ENCODE assay signal across 10 cellular contexts in genomic region chr17:75263051-75263450, GRCh38. TPM values are rescaled to one million over a fixed set of nuclear protein-coding genes. Genes with fewer than 3 reads are reported as not detected.
A peak's percentile ranks its signal among the peaks of the same experiment; 100 is the strongest.
DNase-seq lines count a peak whose midpoint lies in the region; ATAC-seq and TF ChIP-seq lines count a peak whose summit lies in the region.
"Had no signal": no experiment of that assay in that cellular context is flagged by ENCODE, and none has a peak within 500 bp of the region (broad histone marks: within the 10 kb centered on the region; RNA-seq: fewer than 3 reads in every experiment).

No MANE protein-coding gene starts in this region.

- peak overlapping the region; percentile 99; the same call in 1 of the 2 replicates for H3K9ac ChIP-seq in iPS-20b (ENCODE audit: low read depth, low read length)

- no peak overlapping the region for H3K27ac ChIP-seq in iPS-20b (ENCODE audit: low read length)

- peak overlapping the region; percentile 8; the same call in 1 of the 2 replicates for H3K4me3 ChIP-seq in AG04449 (ENCODE audit: low read depth, low read length)
- H3K4me3 ChIP-seq in iPS-20b (ENCODE audit: low read length), result peak overlapping the region; percentile 100

- POLR2A ChIA-PET in AG04449 (lab: Yijun Ruan, JAX), result interaction anchor here (0.6 to 2.5 kb wide), 2 partner anchors 8 to 37 kb away, joined by 4 to 25 read pairs; partner anchors contain the start of gene MIF4GD
- POLR2A ChIA-PET in WTC11 (lab: Charles Lee), result interaction anchor here (0.5 to 2.2 kb wide), 2 partner anchors 26 to 167 kb away, joined by 7 to 10 read pairs; partner anchors contain the start of gene SLC25A19

- H3K9me3 Mint-ChIP-seq in WTC11, result no peaks in the 10 kb centered on the region

- TF ChIP-seq CTCF in AG04449 (IDR thresholded peaks at IDR 0.05; ENCODE audit: insufficient read depth, low read length, missing control alignments), result no peak
- TF ChIP-seq CTCF in GM12873 (IDR thresholded peaks at IDR 0.05; ENCODE audit: insufficient read depth, low read depth, low read length, missing control alignments), result peak; percentile 13
- TF ChIP-seq CTCF in WTC11 (IDR thresholded peaks at IDR 0.05), result no peak

- no peaks in the 10 kb centered on the region for H3K27me3 Mint-ChIP-seq in WTC11 (ENCODE audit: low read depth)

- peak overlapping the region; percentile 98 for H3K4me3 Mint-ChIP-seq in WTC11

- H3K27ac Mint-ChIP-seq in WTC11, result peak overlapping the region; percentile 100; the same call in 1 of the 2 replicates

- DNase-seq in AG04449 (ENCODE audit: low read depth, low spot score) (no peak), WTC11 (ENCODE audit: low spot score) (no peak), RPMI8226 (no peak)
- DNase-seq: NCI-H1417; stimulated activated CD4-positive, alpha-beta T cell treated with anti-CD3 and anti-CD28 coated beads, Interleukin-2, amount 100 ng/mL, for 24 hours had no signal

- peaks cover 6% of the 10 kb centered on the region; the same call in 1 of the 2 replicates for H3K4me1 ChIP-seq in iPS-20b (ENCODE audit: insufficient read depth, low read length)

- no peaks in the 10 kb centered on the region for H3K9me3 ChIP-seq in iPS-20b (ENCODE audit: insufficient read depth, low read depth, low read length)

- H3K4me1 Mint-ChIP-seq in WTC11, result peaks cover 32% of the 10 kb centered on the region

- no peak for ATAC-seq in WTC11
- ATAC-seq in GM21528 (IDR thresholded peaks at IDR 0.05; ENCODE audit: low FRiP score, unreplicated experiment), result no peak
- ATAC-seq in GM19328 (IDR thresholded peaks at IDR 0.05; ENCODE audit: unreplicated experiment), result no peak
- ATAC-seq in GM21529 (IDR thresholded peaks at IDR 0.05; ENCODE audit: unreplicated experiment), result no peak

- H3K36me3 ChIP-seq in iPS-20b (ENCODE audit: insufficient read depth, low read depth, low read length), result peaks cover 45% of the 10 kb centered on the region

- H3K36me3 Mint-ChIP-seq in WTC11, result peaks cover 40% of the 10 kb centered on the region

- CTCF ChIA-PET in AG04449 (lab: Yijun Ruan, JAX) (interaction anchor here (0.8 to 4.8 kb wide), 8 partner anchors 9 to 150 kb away, joined by 3 to 135 read pairs (median 5); partner anchors contain the start of gene MIF4GD), WTC11 (lab: Charles Lee) (interaction anchor here (0.7 to 4.8 kb wide), 6 partner anchors 8 to 205 kb away, joined by 3 to 96 read pairs (median 14); partner anchors contain the start of genes MIF4GD and SLC25A19)

- no peaks in the 10 kb centered on the region for H3K27me3 ChIP-seq in iPS-20b (ENCODE audit: insufficient read depth, low read length)

TF ChIP-seq in WTC11, 78 proteins besides CTCF, POLR2A, EP300 and RAD21:
- TF ChIP-seq AFF4 (CRISPR knock-in tag; IDR thresholded peaks at IDR 0.05; ENCODE audit: borderline replicate concordance), result no peak
- TF ChIP-seq HMGA2 (CRISPR knock-in tag; IDR thresholded peaks at IDR 0.05), result no peak
- no peak for TF ChIP-seq TP53 (CRISPR knock-in tag; IDR thresholded peaks at IDR 0.05)
- no peak for TF ChIP-seq CREM (CRISPR knock-in tag; IDR thresholded peaks at IDR 0.05)
- TF ChIP-seq ARID4B (CRISPR knock-in tag; IDR thresholded peaks at IDR 0.05; ENCODE audit: borderline replicate concordance), result no peak
- no peak for TF ChIP-seq FOXJ3 (CRISPR knock-in tag; IDR thresholded peaks at IDR 0.05; ENCODE audit: borderline replicate concordance)
- no peak for TF ChIP-seq ZNF121 (CRISPR knock-in tag; IDR thresholded peaks at IDR 0.05)

RNA-seq across cellular contexts. Expression of gene MRPS7, which starts 1.4 kb away (rescaled TPM):
- 85.8 to 94.7 TPM (median 87.5 TPM) in 3 replicates for total RNA-seq in WTC11 (2021)

RNA-seq across cellular contexts. Expression of gene GGA3, which starts 1.6 kb away (rescaled TPM):
- total RNA-seq in WTC11 (2021), result 54.5 to 66.9 TPM (median 62.7 TPM) in 3 replicates

RNA-seq across cellular contexts. Expression of gene MIF4GD, which starts 8.0 kb away (rescaled TPM):
- total RNA-seq in WTC11 (2021), result 21.6 to 29.2 TPM (median 28.5 TPM) in 3 replicates

RNA-seq across cellular contexts. Expression of gene SLC25A19, which starts 26.2 kb away (rescaled TPM):
- 22.6 to 27.7 TPM (median 23.0 TPM) in 3 replicates for total RNA-seq in WTC11 (2021)

RNA-seq across cellular contexts. Expression of gene NUP85, which starts 57.6 kb away (rescaled TPM):
- 89.7 to 109 TPM (median 95.1 TPM) in 3 replicates for total RNA-seq in WTC11 (2021)
